8 cellular contexts compared by ENCODE assay signal in the genomic region with DNA sequence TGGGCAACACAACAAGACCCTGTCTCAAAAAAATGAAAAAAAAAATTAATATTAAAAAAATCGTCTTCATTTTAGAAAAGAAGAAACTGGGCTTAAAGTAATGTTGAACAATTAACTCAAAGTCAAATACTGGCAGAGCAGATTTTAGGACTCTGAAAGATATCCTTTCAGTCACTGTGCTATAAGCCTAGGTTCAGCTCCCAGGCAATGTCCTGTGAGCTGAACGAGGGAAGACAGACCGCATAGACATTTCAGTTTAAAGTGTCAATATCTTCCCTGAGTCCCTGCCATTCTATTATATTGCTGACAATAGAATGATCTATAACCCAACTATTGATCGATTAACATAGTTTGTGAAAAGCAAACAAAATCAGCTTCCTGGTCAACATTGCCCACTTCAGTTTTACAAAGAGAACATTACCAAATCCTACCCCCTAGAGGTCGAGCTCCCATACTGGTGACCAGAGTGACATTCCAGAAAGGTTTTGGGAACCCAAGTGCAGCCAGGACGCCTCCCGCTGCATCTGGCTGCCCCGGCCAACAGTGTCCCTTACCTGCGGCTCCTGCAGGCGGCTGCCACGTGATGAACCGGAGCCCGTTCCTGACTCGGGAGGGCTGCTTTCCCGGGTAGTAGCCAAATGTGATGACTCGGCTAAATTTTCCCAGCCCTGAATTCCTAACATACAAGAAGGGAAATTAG. TPM values are rescaled to one million over a fixed set of nuclear protein-coding genes. Genes with fewer than 3 reads are reported as not detected.
DNase-seq lines count a peak whose midpoint lies in the region; ATAC-seq, FAIRE-seq and TF ChIP-seq lines count a peak whose summit lies in the region.

No MANE protein-coding gene starts in this region.

- no peaks in the 10 kb centered on the region for H4K20me1 ChIP-seq in GM12878 (ENCODE audit: control insufficient read depth, insufficient read depth)

- H3K27ac Mint-ChIP-seq in activated T-helper 1 cell treated with anti-CD3 and anti-CD28 coated beads, Interleukin-12 subunit alpha, Interleukin-12 subunit beta, Interleukin-2, Interleukin-4 antibody, amounts not matched to agents 30 ng/mL and 10 ng/mL and 1 ng/mL, durations not matched to agents 14 hours and 24 hours and 36 hours = no peak overlapping the region

- intact Hi-C loops in GM12878 (cut with micrococcal nuclease; ENCODE audit: unreplicated experiment) = no loop called here
- intact Hi-C loops in activated T-helper 1 cell treated with anti-CD3 and anti-CD28 coated beads, Interleukin-12 subunit alpha, Interleukin-12 subunit beta, Interleukin-2, Interleukin-4 antibody, amounts not matched to agents 30 ng/mL and 10 ng/mL and 1 ng/mL, durations not matched to agents 14 hours and 24 hours and 36 hours (cut with micrococcal nuclease) = no loop called here

- no peaks in the 10 kb centered on the region for H3K36me3 Mint-ChIP-seq in activated T-helper 1 cell treated with anti-CD3 and anti-CD28 coated beads, Interleukin-12 subunit alpha, Interleukin-12 subunit beta, Interleukin-2, Interleukin-4 antibody, amounts not matched to agents 30 ng/mL and 10 ng/mL and 1 ng/mL, durations not matched to agents 14 hours and 24 hours and 36 hours (ENCODE audit: low read depth)

- CTCF ChIA-PET in GM12878 (lab: Yijun Ruan, JAX) = interaction anchor here (0.9 to 6.4 kb wide), 11 partner anchors 8 to 241 kb away, joined by 3 to 46 read pairs (median 6); a partner anchor contains a TSS

- DNase-seq in C1 segment of cervical spinal cord (lab: John Stamatoyannopoulos, UW) (peak in 12 of 14 donors; percentile 17 to 72 (median 60)), GM12878 (ENCODE audit: low read depth, low spot score) (no peak), inferior parietal cortex (ENCODE audit: extremely low spot score) (peak; percentile 53), T-helper 2 cell (no peak)
- DNase-seq in activated T-helper 1 cell treated with anti-CD3 and anti-CD28 coated beads, Interleukin-12 subunit alpha, Interleukin-12 subunit beta, Interleukin-2, Interleukin-4 antibody, amounts not matched to agents 30 ng/mL and 10 ng/mL and 1 ng/mL, durations not matched to agents 14 hours and 24 hours and 36 hours (ENCODE audit: low spot score) = no peak

- no peak for TF ChIP-seq POLR2A in GM12878 (IDR thresholded peaks at IDR 0.05; ENCODE audit: low read depth, low read length)

- H3K9me3 Mint-ChIP-seq in activated T-helper 1 cell treated with anti-CD3 and anti-CD28 coated beads, Interleukin-12 subunit alpha, Interleukin-12 subunit beta, Interleukin-2, Interleukin-4 antibody, amounts not matched to agents 30 ng/mL and 10 ng/mL and 1 ng/mL, durations not matched to agents 14 hours and 24 hours and 36 hours = no peaks in the 10 kb centered on the region

- no peaks in the 10 kb centered on the region for H3K27me3 ChIP-seq in GM12878 (replicated peaks in 1 of 2; ENCODE audit: control insufficient read depth in 2 of 2, insufficient read depth in 2 of 2, low read length in 1 of 2)
- no peaks in the 10 kb centered on the region for H3K27me3 ChIP-seq in subcutaneous abdominal adipose tissue (ENCODE audit: control insufficient read depth in 5 of 5, insufficient read depth in 4 of 5, low read length in 5 of 5)

- peaks cover 6% of the 10 kb centered on the region for H3K27me3 Mint-ChIP-seq in activated T-helper 1 cell treated with anti-CD3 and anti-CD28 coated beads, Interleukin-12 subunit alpha, Interleukin-12 subunit beta, Interleukin-2, Interleukin-4 antibody, amounts not matched to agents 30 ng/mL and 10 ng/mL and 1 ng/mL, durations not matched to agents 14 hours and 24 hours and 36 hours (ENCODE audit: insufficient read depth)

- in situ Hi-C loops in GM12878 (cut with MboI) = loop anchor here (10.0 kb wide), 1 partner anchor 226 kb away; no protein-coding TSS in a partner anchor

- H3K9ac ChIP-seq in GM12878 (ENCODE audit: control insufficient read depth, insufficient read depth, low read length) (no peak overlapping the region), subcutaneous abdominal adipose tissue (ENCODE audit: low read length in 5 of 5) (peak overlapping the region in 4 of 5 donors; percentile 3 to 62 (median 22))

- WGBS in GM12878 (ENCODE audit: insufficient coverage, insufficient replicate concordance, low lambda C conversion rate, missing lambda C conversion rate) = 22% methylated on average over 16 of the region's 16 CpGs

- POLR2A ChIA-PET in GM12878 (lab: Charles Lee) = no interaction called here

- TF ChIP-seq RAD21 in Ishikawa (IDR thresholded peaks at IDR 0.05; ENCODE audit: low read depth) (peak; percentile 2; the same call in 1 of the 2 replicates), GM12878 (IDR thresholded peaks at IDR 0.05; ENCODE audit: insufficient read depth, low read depth, low read length) (no peak)

- no peak overlapping the region for H3K27ac ChIP-seq in GM12878 (ENCODE audit: control insufficient read depth, insufficient read depth)
- H3K27ac ChIP-seq in subcutaneous abdominal adipose tissue (ENCODE audit: low read depth, low read length) = no peak overlapping the region

- no peaks in the 10 kb centered on the region for H3K79me2 ChIP-seq in GM12878 (ENCODE audit: control insufficient read depth, insufficient read depth, low read length)

- SMC1A ChIA-PET in GM12878 (lab: Charles Lee; ENCODE audit: uncharacterized antibody, unreplicated experiment) = interaction anchor here (1.1 to 3.6 kb wide), 6 partner anchors 9 to 235 kb away, joined by 3 to 24 read pairs (median 12); no protein-coding TSS in a partner anchor

- no peak for FAIRE-seq in GM12878 (lab: Jason Lieb, UNC)

- H3K4me1 Mint-ChIP-seq in activated T-helper 1 cell treated with anti-CD3 and anti-CD28 coated beads, Interleukin-12 subunit alpha, Interleukin-12 subunit beta, Interleukin-2, Interleukin-4 antibody, amounts not matched to agents 30 ng/mL and 10 ng/mL and 1 ng/mL, durations not matched to agents 14 hours and 24 hours and 36 hours (ENCODE audit: low read depth) = no peaks in the 10 kb centered on the region

- peak overlapping the region; percentile 87 for H3K4me2 ChIP-seq in GM12878 (ENCODE audit: control insufficient read depth, insufficient read depth)

- H2AFZ ChIP-seq in GM12878 (ENCODE audit: control insufficient read depth, low read depth, low read length) = peak overlapping the region; percentile 95

- RAD21 ChIA-PET in GM12878 (lab: Charles Lee; ENCODE audit: unreplicated experiment) = interaction anchor here (0.7 to 2.6 kb wide), 6 partner anchors 13 to 243 kb away, joined by 3 to 9 read pairs (median 4); no protein-coding TSS in a partner anchor

- H3K9me3 ChIP-seq in GM12878 (replicated peaks; ENCODE audit: control insufficient read depth, insufficient read depth, low read length) (no peaks in the 10 kb centered on the region), subcutaneous abdominal adipose tissue (ENCODE audit: control insufficient read depth in 5 of 5, low read length in 5 of 5) (no peaks in the 10 kb centered on the region)

- ATAC-seq in GM12878 (no peak; the same call in 2 of the 3 replicates), HG02610 (IDR thresholded peaks at IDR 0.05; ENCODE audit: unreplicated experiment) (no peak)

- H3K4me3 ChIP-seq in GM12878 (peak overlapping the region; percentile 24; the same call in 1 of the 2 replicates), subcutaneous abdominal adipose tissue (ENCODE audit: low read depth in 1 of 5, low read length in 5 of 5) (peak overlapping the region; percentile 59 to 77 (median 61))

- BruUV-seq in GM12878 (replicated peaks; lab: Mats Ljungman, UMichigan) = no TSS peak

- TF ChIP-seq CTCF in GM12878 (IDR thresholded peaks at IDR 0.05 in 2 of 3, conservative IDR thresholded peaks at IDR 0.05 in 1 of 3; ENCODE audit: control insufficient read depth in 2 of 3, extremely low read depth in 1 of 3, insufficient read depth in 1 of 3, low read depth in 3 of 3, low read length in 3 of 3) = no peak

- TF ChIP-seq EP300 in Ishikawa (IDR thresholded peaks at IDR 0.05; ENCODE audit: borderline replicate concordance) (no peak), GM12878 (IDR thresholded peaks at IDR 0.05; ENCODE audit: borderline replicate concordance in 1 of 2, control insufficient read depth in 1 of 2, low read depth in 2 of 2, low read length in 2 of 2) (no peak)

- no peaks in the 10 kb centered on the region for H3K36me3 ChIP-seq in GM12878 (ENCODE audit: control insufficient read depth in 2 of 2, insufficient read depth in 2 of 2, low read length in 1 of 2)
- no peaks in the 10 kb centered on the region for H3K36me3 ChIP-seq in subcutaneous abdominal adipose tissue (ENCODE audit: control insufficient read depth in 5 of 5, insufficient read depth in 5 of 5, low read length in 5 of 5)

- peaks cover 6% of the 10 kb centered on the region; the same call in 1 of the 2 replicates for H3K4me1 ChIP-seq in GM12878 (ENCODE audit: control insufficient read depth, insufficient read depth, low read length)
- H3K4me1 ChIP-seq in subcutaneous abdominal adipose tissue (ENCODE audit: control insufficient read depth in 5 of 5, insufficient read depth in 5 of 5, low read length in 5 of 5) = peaks cover 4 to 31% (median 26%) of the 10 kb centered on the region in 5 donors

- H3K4me3 Mint-ChIP-seq in activated T-helper 1 cell treated with anti-CD3 and anti-CD28 coated beads, Interleukin-12 subunit alpha, Interleukin-12 subunit beta, Interleukin-2, Interleukin-4 antibody, amounts not matched to agents 30 ng/mL and 10 ng/mL and 1 ng/mL, durations not matched to agents 14 hours and 24 hours and 36 hours = no peak overlapping the region

RNA-seq across cellular contexts. Expression of a gene that starts 0.6 kb away (rescaled TPM):
- total RNA-seq in GM12878 (2013; cell fraction: nucleolus; rRNA removed) = not detected in 2 replicates
- total RNA-seq in GM12878 (2014; rRNA removed) (not detected in 2 replicates), GM12878 (2014; rRNA removed; fragmentation: Illumina TruSeq; extraction: Trizol) (not detected in 2 replicates), GM12878 (2021) (not detected in 2 replicates)
- polyA plus RNA-seq in GM12878 (2011; ENCODE audit: low read depth) = not detected
- polyA plus RNA-seq in GM12878 (2011; rRNA removed) (0.18 and 0.23 TPM in 2 replicates), GM12878 (2014; fragmentation: Illumina TruSeq; extraction: Trizol) (not detected in 2 replicates), GM12878 (2014; fragmentation: Nextera tagmentation; extraction: Ambion mirVana) (under 1 TPM in 1 of 2 experiments, not detected in 1; 0.11 TPM), GM12878 (2014; rRNA removed) (not detected in 2 replicates), GM12878 (2016; fragmentation: Nextera tagmentation; extraction: Ambion mirVana) (not detected)
- 0.02 and 0.03 TPM in 2 replicates for polyA plus RNA-seq in GM12878 (2011; cell fraction: cytosol; rRNA removed)
- 0.03 TPM in 1 of 2 replicates, not detected in the other for polyA plus RNA-seq in GM12878 (2011; cell fraction: nucleus; rRNA removed)
- polyA plus RNA-seq in GM12878 (2012) = not detected in 2 replicates
- polyA minus RNA-seq in GM12878 (2011; rRNA and poly(A)+ RNA removed) = not detected in 2 replicates
- not detected in 2 replicates for polyA minus RNA-seq in GM12878 (2011; cell fraction: cytosol; rRNA and poly(A)+ RNA removed)
- not detected in 2 replicates for polyA minus RNA-seq in GM12878 (2011; cell fraction: nucleus; rRNA and poly(A)+ RNA removed)
- total RNA-seq in activated T-helper 1 cell treated with anti-CD3 and anti-CD28 coated beads, Interleukin-12 subunit alpha, Interleukin-12 subunit beta, Interleukin-2, Interleukin-4 antibody, amounts not matched to agents 30 ng/mL and 10 ng/mL and 1 ng/mL, durations not matched to agents 14 hours and 24 hours and 36 hours = not detected in 2 replicates

RNA-seq across cellular contexts. Expression of a gene that starts 59.7 kb away (rescaled TPM):
- total RNA-seq in GM12878 (2013; cell fraction: nucleolus; rRNA removed) = 91.8 and 96.5 TPM in 2 replicates
- total RNA-seq in GM12878 (2014; rRNA removed) = 137 and 161 TPM in 2 replicates
- total RNA-seq in GM12878 (2014; rRNA removed; fragmentation: Illumina TruSeq; extraction: Trizol) = 117 and 119 TPM in 2 replicates
- total RNA-seq in GM12878 (2021) = 88.5 and 92.2 TPM in 2 replicates
- polyA plus RNA-seq in GM12878 (2011; ENCODE audit: low read depth) = 27.7 TPM
- 136 and 173 TPM in 2 replicates for polyA plus RNA-seq in GM12878 (2011; rRNA removed)
- 55.3 and 69.9 TPM in 2 replicates for polyA plus RNA-seq in GM12878 (2011; cell fraction: cytosol; rRNA removed)
- 60.2 and 71.8 TPM in 2 replicates for polyA plus RNA-seq in GM12878 (2011; cell fraction: nucleus; rRNA removed)
- polyA plus RNA-seq in GM12878 (2012) = 37.5 and 60.4 TPM in 2 replicates
- polyA plus RNA-seq in GM12878 (2014; fragmentation: Illumina TruSeq; extraction: Trizol) = 155 and 195 TPM in 2 replicates
- polyA plus RNA-seq in GM12878 (2014; fragmentation: Nextera tagmentation; extraction: Ambion mirVana) = 10 to 100 TPM; 41.3 to 46.9 TPM
- 122 and 130 TPM in 2 replicates for polyA plus RNA-seq in GM12878 (2014; rRNA removed)
- polyA plus RNA-seq in GM12878 (2016; fragmentation: Nextera tagmentation; extraction: Ambion mirVana) = 100 to 1,000 TPM; 151 to 155 TPM
- 58.2 and 86.7 TPM in 2 replicates for polyA minus RNA-seq in GM12878 (2011; rRNA and poly(A)+ RNA removed)
- 27.0 and 30.5 TPM in 2 replicates for polyA minus RNA-seq in GM12878 (2011; cell fraction: cytosol; rRNA and poly(A)+ RNA removed)
- polyA minus RNA-seq in GM12878 (2011; cell fraction: nucleus; rRNA and poly(A)+ RNA removed) = 18.6 and 26.3 TPM in 2 replicates
- total RNA-seq in activated T-helper 1 cell treated with anti-CD3 and anti-CD28 coated beads, Interleukin-12 subunit alpha, Interleukin-12 subunit beta, Interleukin-2, Interleukin-4 antibody, amounts not matched to agents 30 ng/mL and 10 ng/mL and 1 ng/mL, durations not matched to agents 14 hours and 24 hours and 36 hours = 122 and 129 TPM in 2 replicates

Comparison
In these comparisons a context has a peak if more than half of its experiments do, and no peak if none do; other contexts are left out.
1. DNase-seq: peak in C1 segment of cervical spinal cord (12 of 14) and inferior parietal cortex (single experiment); none in GM12878 (single experiment), activated T-helper 1 cell treated with anti-CD3 and anti-CD28 coated beads, Interleukin-12 subunit alpha, Interleukin-12 subunit beta, Interleukin-2, Interleukin-4 antibody, amounts not matched to agents 30 ng/mL and 10 ng/mL and 1 ng/mL, durations not matched to agents 14 hours and 24 hours and 36 hours (single experiment) and T-helper 2 cell (0 of 5).